ENCODE assay signal across 10 cellular contexts in genomic region chr11:118895093-118896039, GRCh38. TPM values are rescaled to one million over a fixed set of nuclear protein-coding genes. Genes with fewer than 3 reads are reported as not detected.
A peak's percentile ranks its signal among the peaks of the same experiment; 100 is the strongest.
DNase-seq lines count a peak whose midpoint lies in the region; ATAC-seq, FAIRE-seq and TF ChIP-seq lines count a peak whose summit lies in the region.
"Had no signal": no experiment of that assay in that cellular context is flagged by ENCODE, and none has a peak within 500 bp of the region (broad histone marks: within the 10 kb centered on the region; RNA-seq: fewer than 3 reads in every experiment).

No MANE protein-coding gene starts in this region.

- H3K9ac ChIP-seq in BLaER1 (peak overlapping the region; percentile 59), H1 (replicated peaks in 1 of 4; ENCODE audit: extremely low read depth in 1 of 4, low read depth in 3 of 4, low read length in 3 of 4) (peak overlapping the region in 2 of 4 experiments; percentile 13 to 34; a peak in 1 of 7 replicates)

- peak overlapping the region; percentile 27 for H3K4ac ChIP-seq in H1 (replicated peaks; ENCODE audit: insufficient read length, low read depth, low read length)

- no peak for TF ChIP-seq EP300 in H1 (IDR thresholded peaks at IDR 0.05; ENCODE audit: borderline replicate concordance in 1 of 2, low read depth in 2 of 2, low read length in 2 of 2)

- H2AK5ac ChIP-seq in H1 (ENCODE audit: low read depth, low read length), result peak overlapping the region; percentile 90; the same call in 1 of the 2 replicates

- H2BK120ac ChIP-seq in H1 (replicated peaks; ENCODE audit: low read depth, low read length), result no peak overlapping the region

- no peaks in the 10 kb centered on the region for H4K20me1 ChIP-seq in BLaER1
- H4K20me1 ChIP-seq in GM23338 (replicated peaks; ENCODE audit: insufficient read depth), result peaks cover 4% of the 10 kb centered on the region; the same call in 1 of the 2 replicates
- peaks cover 3 to 6% of the 10 kb centered on the region in 2 experiments for H4K20me1 ChIP-seq in H1 (replicated peaks in 1 of 2; ENCODE audit: control insufficient read depth in 1 of 2, insufficient read depth in 2 of 2, low read length in 2 of 2)

- TF ChIP-seq RAD21 in H1 (IDR thresholded peaks at IDR 0.05 in 1 of 2, conservative IDR thresholded peaks at IDR 0.05 in 1 of 2; ENCODE audit: low read depth in 2 of 2, low read length in 2 of 2), result no peak

- POLR2A ChIA-PET in H1 (lab: Charles Lee; ENCODE audit: partially characterized antibody), result interaction anchor here (0.5 to 5.2 kb wide), 25 partner anchors 8 to 252 kb away, joined by 3 to 61 read pairs (median 5); partner anchors contain the start of genes BCL9L, CXCR5 and DDX6

- H3K79me2 ChIP-seq in GM23338 (replicated peaks; ENCODE audit: insufficient read depth), result no peaks in the 10 kb centered on the region
- no peaks in the 10 kb centered on the region; a peak in 1 of 4 replicates for H3K79me2 ChIP-seq in H1 (ENCODE audit: control insufficient read depth in 1 of 2, insufficient read depth in 2 of 2, low read length in 2 of 2)

- H3K9me2 ChIP-seq in GM23338 (ENCODE audit: insufficient read depth), result no peaks in the 10 kb centered on the region

- H3K4me3 Mint-ChIP-seq in GM23338 (peak overlapping the region; percentile 5; the same call in 1 of the 3 replicates), CD14-positive monocyte (no peak overlapping the region)

- H3K9me3 ChIP-seq in BLaER1 (no peaks in the 10 kb centered on the region), H1 (ENCODE audit: insufficient read depth in 2 of 2, low read depth in 1 of 2, low read length in 1 of 2) (no peaks in the 10 kb centered on the region), thyroid gland (no peaks in the 10 kb centered on the region), right atrium auricular region (no peaks in the 10 kb centered on the region)

- H3K4me1 ChIP-seq in BLaER1 (peaks cover 79% of the 10 kb centered on the region), GM23338 (ENCODE audit: insufficient read depth) (peaks cover 28% of the 10 kb centered on the region), H1 (replicated peaks in 1 of 4; ENCODE audit: control insufficient read depth in 3 of 4, insufficient read depth in 4 of 4, low read length in 3 of 4) (peaks cover 3 to 44% (median 26%) of the 10 kb centered on the region in 4 experiments), thyroid gland (peaks cover under 1 to 5% of the 10 kb centered on the region in 2 donors), right atrium auricular region (peaks cover 0 to 7% of the 10 kb centered on the region in 2 donors)

- H2BK20ac ChIP-seq in H1 (ENCODE audit: low read length), result no peak overlapping the region

- no peaks in the 10 kb centered on the region; the same call in 2 of the 3 replicates for H3K9me3 Mint-ChIP-seq in GM23338
- H3K9me3 Mint-ChIP-seq in CD14-positive monocyte, result no peaks in the 10 kb centered on the region

- H2BK15ac ChIP-seq in H1 (ENCODE audit: low read length), result 0 out of 2 replicates have a peak overlapping the region, but pooled peaks have one; percentile 81

- H3K14ac ChIP-seq in H1 (ENCODE audit: insufficient read length), result no peak overlapping the region

- H4K8ac ChIP-seq in H1 (ENCODE audit: extremely low read depth, insufficient read depth, low read length), result no peak overlapping the region; the same call in 1 of the 2 replicates

- no peaks in the 10 kb centered on the region for H3K79me1 ChIP-seq in H1 (ENCODE audit: low read depth, low read length)

- no peak overlapping the region for H4K5ac ChIP-seq in H1 (ENCODE audit: insufficient read length, low read depth, low read length)

- H2BK5ac ChIP-seq in H1 (ENCODE audit: low read depth, low read length), result peak overlapping the region; percentile 44; the same call in 1 of the 2 replicates

- 69% methylated on average over 25 of the region's 26 CpGs; no CpG with 5 or more reads in 1 of the 2 experiments for WGBS in H1 (ENCODE audit: extremely low coverage in 1 of 2, insufficient coverage in 1 of 2, insufficient read length in 1 of 2, insufficient replicate concordance in 2 of 2, low coverage in 1 of 2, low lambda C conversion rate in 2 of 2, missing lambda C conversion rate in 1 of 2), 2 experiments
- WGBS in thyroid gland, 2 donors, result 55 to 59% methylated on average over 21 to 22 of the region's 26 CpGs

- H2BK12ac ChIP-seq in H1 (ENCODE audit: low read depth, low read length), result peak overlapping the region; percentile 50; the same call in 1 of the 2 replicates

- no peak overlapping the region for H3K23ac ChIP-seq in H1 (ENCODE audit: insufficient read length)

- peak overlapping the region; percentile 62; the same call in 1 of the 2 replicates for H3K18ac ChIP-seq in H1 (ENCODE audit: extremely low read depth, low read length)

- H3K27ac Mint-ChIP-seq in GM23338 (peak overlapping the region; percentile 71), CD14-positive monocyte (peak overlapping the region in 3 of 7 donors; percentile 14 to 66 (median 64))

- peak; percentile 13 for ATAC-seq in GM23338

- H4K91ac ChIP-seq in H1 (replicated peaks; ENCODE audit: insufficient read length, low read length), result peak overlapping the region; percentile 58

- peaks cover 31% of the 10 kb centered on the region for H3K27me3 Mint-ChIP-seq in GM23338 (ENCODE audit: insufficient read depth, low read depth, poor library complexity)
- peaks cover 3 to 10% (median 9%) of the 10 kb centered on the region in 3 donors for H3K27me3 Mint-ChIP-seq in CD14-positive monocyte (ENCODE audit: low read depth in 3 of 3)

- no peak for TF ChIP-seq CTCF in GM23338 (conservative IDR thresholded peaks at IDR 0.05; ENCODE audit: low read depth in 2 of 2)
- no peak for TF ChIP-seq CTCF in H1 (IDR thresholded peaks at IDR 0.05; ENCODE audit: control extremely low read depth in 1 of 3, insufficient read depth in 1 of 3, low read depth in 1 of 3, low read length in 3 of 3)
- TF ChIP-seq CTCF in thyroid gland (IDR thresholded peaks at IDR 0.05), result no peak
- no peak for TF ChIP-seq CTCF in CD14-positive monocyte (IDR thresholded peaks at IDR 0.05)
- TF ChIP-seq CTCF in right atrium auricular region (IDR thresholded peaks at IDR 0.05), result no peak

- H3K4me2 ChIP-seq in BLaER1 (peak overlapping the region; percentile 81), GM23338 (peak overlapping the region; percentile 71), H1 (ENCODE audit: insufficient read depth in 1 of 2, low read depth in 2 of 2, low read length in 2 of 2) (peak overlapping the region; percentile 27 to 33; a peak in 2 of 4 replicates)

- H3F3A ChIP-seq in GM23338 (replicated peaks; ENCODE audit: low read depth), result no peaks in the 10 kb centered on the region

- DNase-seq in GM23338 (ENCODE audit: low spot score) (peak; percentile 37), H1 (ENCODE audit: low read depth in 1 of 2, low spot score in 2 of 2) (no peak), thyroid gland (peak; percentile 51 to 69), CD14-positive monocyte (ENCODE audit: low spot score) (no peak), right atrium auricular region (ENCODE audit: low spot score) (no peak), foreskin melanocyte (no peak)
- peak in 3 of 4 experiments; percentile 27 to 58 (median 57) for DNase-seq in activated CD4-positive, CD25-positive, alpha-beta regulatory T cell (lab: John Stamatoyannopoulos, UW)

- H3K4me1 Mint-ChIP-seq in GM23338 (peaks cover 48% of the 10 kb centered on the region), CD14-positive monocyte (peaks cover 23% of the 10 kb centered on the region)

- no peaks in the 10 kb centered on the region for H3K23me2 ChIP-seq in H1 (ENCODE audit: low read depth, low read length)

- H2AFZ ChIP-seq in GM23338 (no peak overlapping the region), H1 (ENCODE audit: low read length) (no peak overlapping the region)

- intact Hi-C loops in thyroid gland (cut with DNase I), result no loop called here
- intact Hi-C loops in CD14-positive monocyte (cut with micrococcal nuclease), result loop anchor here in 1 of 2 donors (5.0 kb wide), 1 partner anchor 37 kb away; no protein-coding TSS in a partner anchor

- H3K27me3 ChIP-seq in BLaER1 (no peaks in the 10 kb centered on the region), GM23338 (ENCODE audit: insufficient read depth) (no peaks in the 10 kb centered on the region), H1 (replicated peaks in 1 of 4; ENCODE audit: control insufficient read depth in 3 of 4, extremely low read depth in 1 of 4, insufficient read depth in 3 of 4, low read length in 3 of 4) (peaks cover 0 to 3% (median 0%) of the 10 kb centered on the region in 4 experiments; a peak in 1 of 7 replicates), thyroid gland (no peaks in the 10 kb centered on the region), right atrium auricular region (no peaks in the 10 kb centered on the region)

- CTCF ChIA-PET in H1 (lab: Charles Lee; ENCODE audit: partially characterized antibody), result interaction anchor here (0.6 to 2.9 kb wide), 26 partner anchors 10 to 300 kb away, joined by 3 to 23 read pairs (median 4); partner anchors contain the start of genes BCL9L, CXCR5, DDX6 and TREH

- H3K4me3 ChIP-seq in BLaER1, result no peak overlapping the region
- peak overlapping the region; percentile 30; the same call in 1 of the 2 replicates for H3K4me3 ChIP-seq in GM23338
- no peak overlapping the region for H3K4me3 ChIP-seq in H1 (ENCODE audit: extremely low read depth in 1 of 4, insufficient read depth in 2 of 4, low read depth in 3 of 4, low read length in 4 of 4)
- no peak overlapping the region for H3K4me3 ChIP-seq in thyroid gland (replicated peaks in 1 of 3)
- no peak overlapping the region for H3K4me3 ChIP-seq in right atrium auricular region

- TF ChIP-seq POLR2A in H1 (IDR thresholded peaks at IDR 0.05; ENCODE audit: control extremely low read depth in 1 of 2, low read depth in 2 of 2, low read length in 2 of 2) (no peak; a peak in 2 of 3 replicates), thyroid gland (IDR thresholded peaks at IDR 0.05) (no peak)

- H3K36me3 Mint-ChIP-seq in GM23338 (ENCODE audit: low read depth) (peaks cover 21% of the 10 kb centered on the region), CD14-positive monocyte (peaks cover 20 to 23% of the 10 kb centered on the region in 2 donors)

- H3K27ac ChIP-seq in BLaER1, result peak overlapping the region; percentile 77
- peak overlapping the region; percentile 72 for H3K27ac ChIP-seq in GM23338 (ENCODE audit: low read depth)
- H3K27ac ChIP-seq in H1 (ENCODE audit: low read depth, low read length), result no peak overlapping the region; the same call in 1 of the 2 replicates
- H3K27ac ChIP-seq in thyroid gland, result peak overlapping the region in 1 of 3 donors; percentile 22
- no peak overlapping the region for H3K27ac ChIP-seq in right atrium auricular region

- FAIRE-seq in H1 (lab: Jason Lieb, UNC), result no peak

- peaks cover 19% of the 10 kb centered on the region for H3K36me3 ChIP-seq in BLaER1
- no peaks in the 10 kb centered on the region for H3K36me3 ChIP-seq in GM23338 (ENCODE audit: insufficient read depth)
- H3K36me3 ChIP-seq in H1 (ENCODE audit: control insufficient read depth in 2 of 4, insufficient read depth in 4 of 4, low read length in 3 of 4), result peaks cover 0 to 19% (median 9%) of the 10 kb centered on the region in 4 experiments; a peak in 4 of 8 replicates
- peaks cover 20 to 21% of the 10 kb centered on the region in 2 donors for H3K36me3 ChIP-seq in thyroid gland
- peaks cover 28% of the 10 kb centered on the region for H3K36me3 ChIP-seq in right atrium auricular region

- no peak overlapping the region for H3K56ac ChIP-seq in H1 (replicated peaks; ENCODE audit: insufficient read length, low read depth, low read length)

RNA-seq across cellular contexts. Expression of gene CXCR5, which starts 11.7 kb away (rescaled TPM):
- total RNA-seq in GM23338 (2014; rRNA removed; shearing (Covaris generic)), result not detected in 2 replicates
- polyA plus RNA-seq in GM23338 (2016; fragmentation: Nextera tagmentation; extraction: Ambion mirVana) (0.18 and 0.96 TPM in 2 replicates), H1 (2011; rRNA removed) (not detected in 2 replicates), CD14-positive monocyte (under 1 TPM; 0.08 to 0.09 TPM)
- not detected in 2 replicates for total RNA-seq in H1 (2021; fragmentation: NEBNext Ultra II Directional; extraction: Animal tissue kit (Norgen Biotek cat#: 25700))
- polyA plus RNA-seq in H1 (2011; cell fraction: cytosol; rRNA removed), result not detected
- not detected for polyA plus RNA-seq in H1 (2011; cell fraction: nucleus; rRNA removed)
- polyA plus RNA-seq in H1 (2012, experiment 1 of 2), result not detected in 4 replicates
- not detected for polyA plus RNA-seq in H1 (2012, experiment 2 of 2)
- not detected for polyA plus RNA-seq in H1 (2013, experiment 1 of 2)
- not detected for polyA plus RNA-seq in H1 (2013, experiment 2 of 2)
- polyA minus RNA-seq in H1 (2011; rRNA and poly(A)+ RNA removed), result not detected in 2 replicates
- polyA minus RNA-seq in H1 (2011; cell fraction: cytosol; rRNA and poly(A)+ RNA removed), result not detected
- polyA minus RNA-seq in H1 (2011; cell fraction: nucleus; rRNA and poly(A)+ RNA removed), result not detected
- total RNA-seq in thyroid gland (not detected), right atrium auricular region (under 1 TPM in 1 of 2 donors, not detected in 1; 0.16 TPM)
- total RNA-seq: glomerular endothelial cell, RPMI7951 had no signal

RNA-seq across cellular contexts. Expression of gene BCL9L, which starts 30.4 kb away (rescaled TPM):
- total RNA-seq in GM23338 (2014; rRNA removed; shearing (Covaris generic)), result 24.1 and 35.1 TPM in 2 replicates
- polyA plus RNA-seq in GM23338 (2016; fragmentation: Nextera tagmentation; extraction: Ambion mirVana) (15.9 and 23.6 TPM in 2 replicates), H1 (2011; rRNA removed) (6.2 and 15.7 TPM in 2 replicates), CD14-positive monocyte (1 to 10 TPM in 1 of 2 donors, under 1 TPM in 1; 0.11 to 1.8 TPM)
- 57.8 and 58.2 TPM in 2 replicates for total RNA-seq in H1 (2021; fragmentation: NEBNext Ultra II Directional; extraction: Animal tissue kit (Norgen Biotek cat#: 25700))
- polyA plus RNA-seq in H1 (2011; cell fraction: cytosol; rRNA removed), result 4.4 TPM
- polyA plus RNA-seq in H1 (2011; cell fraction: nucleus; rRNA removed), result 29.6 TPM
- 40.7 to 56.9 TPM (median 45.3 TPM) in 4 replicates for polyA plus RNA-seq in H1 (2012, experiment 1 of 2)
- polyA plus RNA-seq in H1 (2012, experiment 2 of 2), result 18.6 TPM
- 62.5 TPM for polyA plus RNA-seq in H1 (2013, experiment 1 of 2)
- polyA plus RNA-seq in H1 (2013, experiment 2 of 2), result 58.3 TPM
- polyA minus RNA-seq in H1 (2011; rRNA and poly(A)+ RNA removed), result 4.8 and 6.3 TPM in 2 replicates
- polyA minus RNA-seq in H1 (2011; cell fraction: cytosol; rRNA and poly(A)+ RNA removed), result 31.1 TPM
- 20.6 TPM for polyA minus RNA-seq in H1 (2011; cell fraction: nucleus; rRNA and poly(A)+ RNA removed)
- total RNA-seq in thyroid gland (10 to 100 TPM; 13.2 to 26.2 (median 19.4) TPM), right atrium auricular region (10 to 100 TPM; 17.5 to 43.7 TPM)

Comparison
In these comparisons a context has a peak if more than half of its experiments do, and no peak if none do; other contexts are left out.
1. H3K27ac ChIP-seq: peak in BLaER1 (single experiment) and GM23338 (single experiment); none in H1 (single experiment) and right atrium auricular region (0 of 2).
2. H3K4me2 ChIP-seq: peak in every context shown above with its lines; median percentile 81 in BLaER1; 71 in GM23338; 30 in H1.
3. DNase-seq: peak in GM23338 (single experiment), activated CD4-positive, CD25-positive, alpha-beta regulatory T cell (3 of 4) and thyroid gland (2 of 2); none in H1 (0 of 2), CD14-positive monocyte (single experiment), right atrium auricular region (single experiment) and foreskin melanocyte (single experiment).